Comparison of ENCODE assay signal across 29 cellular contexts in the genomic region with DNA sequence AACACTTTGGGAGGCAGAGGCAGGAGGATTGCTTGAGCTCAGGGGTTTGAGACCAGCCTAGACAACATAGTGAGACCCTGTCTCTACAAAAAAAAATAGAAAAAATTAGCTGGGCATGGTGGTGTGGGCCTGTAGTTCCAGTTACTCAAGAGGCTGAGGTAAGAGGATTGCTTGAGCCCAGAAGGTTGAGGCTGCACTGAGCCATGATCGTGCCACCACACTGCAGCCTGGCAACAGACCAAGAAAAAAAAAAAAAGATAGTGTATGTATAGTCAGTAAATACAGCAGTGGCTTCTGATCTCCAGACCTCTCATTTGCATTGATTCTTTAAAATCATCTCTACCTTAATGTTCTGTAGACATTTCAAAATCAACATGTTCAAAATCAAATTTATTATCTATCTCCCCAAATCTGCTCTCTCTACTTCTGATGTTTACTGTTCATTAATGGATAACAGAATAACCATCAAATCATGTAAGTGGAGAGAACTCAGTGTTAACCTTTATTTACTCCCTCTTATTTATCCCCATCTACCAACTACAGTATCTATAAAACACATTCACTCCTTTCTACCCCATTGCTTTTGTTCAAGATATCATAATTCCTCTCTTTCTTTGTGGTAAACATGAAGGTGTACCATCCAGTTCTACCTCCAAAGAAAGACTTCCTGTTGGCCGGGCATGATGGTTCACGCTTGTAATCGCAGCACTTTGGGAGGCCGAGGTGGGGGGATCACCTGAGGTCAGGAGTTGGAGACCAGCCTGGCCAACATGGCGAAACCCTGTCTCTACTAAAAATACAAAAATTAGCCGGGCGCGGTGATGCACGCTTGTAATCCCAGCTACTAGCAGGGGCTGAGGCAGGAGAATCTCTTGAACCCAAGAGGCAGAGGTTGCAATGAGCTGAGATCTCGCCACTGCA. TPM values are rescaled to one million over a fixed set of nuclear protein-coding genes. Genes with fewer than 3 reads are reported as not detected.
"Had no signal": no experiment of that assay in that cellular context is flagged by ENCODE, and none has a peak within 500 bp of the region (broad histone marks: within the 10 kb centered on the region; RNA-seq: fewer than 3 reads in every experiment).

No MANE protein-coding gene starts in this region.

- H3K9me3 Mint-ChIP-seq: natural killer cell treated with Interleukin-12 subunit alpha and Interleukin-12 subunit beta and Interleukin-15 and Interleukin-18, amount 100 ng/mL, for 72 hours; stimulated activated naive CD8-positive, alpha-beta T cell treated with anti-CD3 and anti-CD28 coated beads, Interleukin-15, amount 100 ng/mL, for 72 hours had no signal

- DNase-seq: dermis blood vessel endothelial cell; effector memory CD4-positive, alpha-beta T cell; erythroblast; esophagus squamous epithelium; head of caudate nucleus; mesenchymal stem cell; mucosa of descending colon; naive B cell; stimulated activated CD4-positive, alpha-beta T cell treated with anti-CD3 and anti-CD28 coated beads, Interleukin-12 subunit alpha, Interleukin-12 subunit beta, amount 100 ng/mL, for 4 hours; stimulated activated CD4-positive, alpha-beta T cell treated with anti-CD3 and anti-CD28 coated beads, Interleukin-1b, Interleukin-23, amount 100 ng/mL, for 48 hours; stimulated activated CD4-positive, alpha-beta T cell treated with anti-CD3 and anti-CD28 coated beads, Interleukin-4, amount 100 ng/mL, for 1 hour; stimulated activated CD8-positive, alpha-beta memory T cell treated with anti-CD3 and anti-CD28 coated beads, Interleukin-4, amount 100 ng/mL, for 48 hours; stimulated activated naive CD4-positive, alpha-beta T cell; stimulated activated naive CD8-positive, alpha-beta T cell treated with anti-CD3 and anti-CD28 coated beads, Interleukin-15, amount 100 ng/mL, for 72 hours; transverse colon; upper lobe of right lung; uterus had no signal

- H3K4me1 ChIP-seq: parathyroid adenoma, upper lobe of right lung had no signal

- H3K9ac ChIP-seq: parathyroid adenoma had no signal

- H3K4me3 Mint-ChIP-seq: mesothelial cell of epicardium; naive B cell; natural killer cell treated with Interleukin-12 subunit alpha and Interleukin-12 subunit beta and Interleukin-15 and Interleukin-18, amount 100 ng/mL, for 72 hours; neural crest cell; stimulated activated naive CD8-positive, alpha-beta T cell treated with anti-CD3 and anti-CD28 coated beads, Interleukin-15, amount 100 ng/mL, for 72 hours had no signal

- H3K9me3 ChIP-seq: esophagus squamous epithelium, mucosa of descending colon, neutrophil, suprapubic skin, transverse colon, upper lobe of right lung, uterus had no signal

- H3K27me3 ChIP-seq: esophagus squamous epithelium, neutrophil, suprapubic skin, transverse colon, upper lobe of right lung, uterus had no signal

- H3K36me3 Mint-ChIP-seq: natural killer cell treated with Interleukin-12 subunit alpha and Interleukin-12 subunit beta and Interleukin-15 and Interleukin-18, amount 100 ng/mL, for 72 hours had no signal

- FAIRE-seq: frontal cortex, keratinocyte had no signal

- H3K36me3 ChIP-seq: neutrophil, transverse colon, uterus had no signal

- H3K27ac Mint-ChIP-seq: mesothelial cell of epicardium; natural killer cell treated with Interleukin-12 subunit alpha and Interleukin-12 subunit beta and Interleukin-15 and Interleukin-18, amount 100 ng/mL, for 72 hours; progenitor cell of endocrine pancreas; stimulated activated naive CD8-positive, alpha-beta T cell treated with anti-CD3 and anti-CD28 coated beads, Interleukin-15, amount 100 ng/mL, for 72 hours had no signal

- H3K27ac ChIP-seq: coronary artery, esophagus squamous epithelium, neutrophil, parathyroid adenoma, suprapubic skin, transverse colon, upper lobe of right lung, uterus had no signal

- H3K4me3 ChIP-seq: coronary artery, esophagus squamous epithelium, mucosa of descending colon, smooth muscle cell, suprapubic skin, transverse colon, upper lobe of right lung, uterus had no signal

- H3K4me1 Mint-ChIP-seq: mesothelial cell of epicardium; naive B cell; neural crest cell; stimulated activated naive CD8-positive, alpha-beta T cell treated with anti-CD3 and anti-CD28 coated beads, Interleukin-15, amount 100 ng/mL, for 72 hours had no signal

- ATAC-seq: mucosa of descending colon; natural killer cell treated with Interleukin-12 subunit alpha and Interleukin-12 subunit beta and Interleukin-15 and Interleukin-18, amount 100 ng/mL, for 72 hours; sciatic nerve; stimulated activated naive CD8-positive, alpha-beta T cell treated with anti-CD3 and anti-CD28 coated beads, Interleukin-15, amount 100 ng/mL, for 72 hours; upper lobe of right lung had no signal

- H3K27me3 Mint-ChIP-seq: naive B cell; natural killer cell treated with Interleukin-12 subunit alpha and Interleukin-12 subunit beta and Interleukin-15 and Interleukin-18, amount 100 ng/mL, for 72 hours; progenitor cell of endocrine pancreas; stimulated activated naive CD8-positive, alpha-beta T cell treated with anti-CD3 and anti-CD28 coated beads, Interleukin-15, amount 100 ng/mL, for 72 hours had no signal

RNA-seq across cellular contexts. Expression of gene PROCR, which starts 7.7 kb away (rescaled TPM):
- total RNA-seq: neural crest cell had no signal

RNA-seq across cellular contexts. Expression of gene MMP24, which starts 46.9 kb away (rescaled TPM):
- total RNA-seq: natural killer cell treated with Interleukin-12 subunit alpha and Interleukin-12 subunit beta and Interleukin-15 and Interleukin-18, amount 100 ng/mL, for 72 hours had no signal
- polyA plus RNA-seq: keratinocyte had no signal
